ENCODE assay signal across 26 cellular contexts in genomic region chr3:80006315-80006714, GRCh38.
"Had no signal": no experiment of that assay in that cellular context is flagged by ENCODE, and none has a peak within 500 bp of the region (broad histone marks: within the 10 kb centered on the region; RNA-seq: fewer than 3 reads in every experiment).

No MANE protein-coding gene starts in this region.

- H3K36me3 ChIP-seq: stomach, suprapubic skin, thoracic aorta, thyroid gland, tibial artery, tibial nerve, transverse colon, upper lobe of left lung, upper lobe of right lung, uterus, vagina had no signal

- ATAC-seq: stimulated activated effector memory CD8-positive, alpha-beta T cell treated with anti-CD3 and anti-CD28 coated beads, Interleukin-12 subunit alpha, Interleukin-12 subunit beta, amount 100 ng/mL, for 72 hours; stimulated activated memory B cell treated with anti-CD40 and anti-IgM and Interleukin-4, amounts not matched to agents 10 μg/mL and 1 μg/mL and 100 μg/mL, for 72 hours; stimulated activated naive B cell treated with anti-CD40 and anti-IgM and Interleukin-4, amounts not matched to agents 10 μg/mL and 1 μg/mL and 100 μg/mL, for 72 hours; stimulated activated naive CD8-positive, alpha-beta T cell treated with anti-CD3 and anti-CD28 coated beads, Interleukin-15, amount 100 ng/mL, for 72 hours; stimulated activated naive CD8-positive, alpha-beta T cell treated with anti-CD3 and anti-CD28 coated beads, Interleukin-15, Interleukin-2, amounts not matched to agents 100 U/mL and 50 U/mL, for 24 hours; upper lobe of right lung had no signal

- H3K27ac ChIP-seq: stomach, suprapubic skin, testis, thoracic aorta, thyroid gland, tibial artery, tibial nerve, transverse colon, upper lobe of left lung, upper lobe of right lung, uterus, vagina had no signal

- DNase-seq: stimulated activated CD4-positive, alpha-beta T cell treated with anti-CD3 and anti-CD28 coated beads, Interleukin-2, amount 100 ng/mL, for 48 hours; stimulated activated CD4-positive, alpha-beta T cell treated with anti-CD3 and anti-CD28 coated beads, Interleukin-4, amount 100 ng/mL, for 1 hour; stimulated activated CD4-positive, alpha-beta T cell treated with anti-CD3 and anti-CD28 coated beads, Interleukin-4, amount 100 ng/mL, for 24 hours; stimulated activated CD4-positive, alpha-beta T cell treated with anti-CD3 and anti-CD28 coated beads, Interleukin-4, amount 100 ng/mL, for 4 hours; stimulated activated naive B cell treated with anti-CD40 and anti-IgM and Interleukin-4, amounts not matched to agents 10 μg/mL and 1 μg/mL and 100 μg/mL, for 72 hours; stimulated activated naive CD4-positive, alpha-beta T cell; stimulated activated naive CD4-positive, alpha-beta T cell treated with Interleukin-2 at 50 U/mL for 16 hours; stimulated activated naive CD8-positive, alpha-beta T cell treated with anti-CD3 and anti-CD28 coated beads, Interleukin-15, amount 100 ng/mL, for 72 hours; stimulated activated naive CD8-positive, alpha-beta T cell treated with anti-CD3 and anti-CD28 coated beads, Interleukin-15, Interleukin-2, amounts not matched to agents 100 U/mL and 50 U/mL, for 24 hours; stomach; substantia nigra; testis; thyroid gland; tibial artery; transverse colon; trophoblast cell; upper lobe of left lung; upper lobe of right lung; uterus had no signal

- H3K4me1 ChIP-seq: stomach, suprapubic skin, testis, thyroid gland, tibial artery, tibial nerve, transverse colon, upper lobe of left lung, upper lobe of right lung, uterus, vagina had no signal

- FAIRE-seq: urothelium cell line had no signal

- H3K27me3 ChIP-seq: stomach, suprapubic skin, testis, thyroid gland, tibial artery, tibial nerve, transverse colon, upper lobe of left lung, upper lobe of right lung, uterus, vagina had no signal

- H3K4me3 ChIP-seq: stomach, suprapubic skin, testis, thoracic aorta, thyroid gland, tibial artery, tibial nerve, transverse colon, upper lobe of left lung, upper lobe of right lung, uterus, vagina had no signal

- H3K9me3 ChIP-seq: suprapubic skin, testis, thoracic aorta, thyroid gland, tibial artery, tibial nerve, transverse colon, upper lobe of left lung, upper lobe of right lung, uterus, vagina had no signal
